Comparison of ENCODE assay signal across 8 cellular contexts in the genomic region with DNA sequence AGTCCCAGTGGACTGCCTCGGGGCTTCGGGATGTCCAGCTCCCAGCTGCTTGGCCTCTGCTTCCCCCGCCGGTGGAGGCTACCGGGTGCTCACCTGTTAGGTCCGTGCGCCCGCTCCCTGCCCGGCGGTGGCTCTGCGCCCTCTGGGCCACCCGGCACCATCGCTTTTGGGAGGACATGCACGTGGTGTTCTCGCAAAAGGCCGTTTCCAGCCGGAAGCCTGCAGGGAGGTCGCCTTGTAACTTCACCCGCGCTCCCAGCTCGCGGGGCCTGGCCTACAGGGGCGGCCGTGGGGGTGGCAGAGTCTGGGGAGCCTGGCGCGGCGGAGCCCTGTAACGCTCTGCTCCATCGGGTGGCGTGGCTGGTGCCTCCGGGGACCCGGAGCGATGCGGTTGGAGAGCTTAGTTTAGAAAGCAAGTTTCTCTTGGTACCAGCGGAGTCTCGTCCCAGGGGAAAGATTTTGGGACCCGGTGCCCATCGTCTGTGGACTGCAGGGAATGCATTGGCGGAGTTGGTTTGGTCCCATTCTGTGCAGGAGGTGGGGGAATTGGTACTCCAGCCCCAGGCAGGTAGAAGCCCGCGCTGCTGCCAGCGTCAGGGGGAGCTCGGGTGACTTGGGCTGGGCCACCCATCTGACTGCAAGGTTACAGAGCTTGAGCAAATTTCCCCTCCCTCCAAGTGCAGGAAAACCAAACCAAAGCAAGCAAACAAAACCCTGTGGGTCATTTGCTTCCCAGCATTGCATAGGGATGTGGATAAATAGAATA.
DNase-seq lines count a peak whose midpoint lies in the region; ATAC-seq, FAIRE-seq and TF ChIP-seq lines count a peak whose summit lies in the region.

No MANE protein-coding gene starts in this region.

- FAIRE-seq in GM19239 (lab: Jason Lieb, UNC): peak; percentile 51

- ATAC-seq in HG03439 (IDR thresholded peaks at IDR 0.05; ENCODE audit: unreplicated experiment): peak; percentile 40

- TF ChIP-seq CTCF in AG10803 (conservative IDR thresholded peaks at IDR 0.05; ENCODE audit: low read length): no peak

- peak overlapping the region; percentile 90 for H3K4me3 ChIP-seq in AG10803 (ENCODE audit: low read length)

- no peak for DNase-seq in AG10803 (ENCODE audit: low read depth)
- DNase-seq in GM19239 (ENCODE audit: insufficient read length, low spot score): peak; percentile 30
- peak; percentile 14 for DNase-seq in T follicular helper cell (ENCODE audit: low read depth)
- DNase-seq in astrocyte of the hippocampus (ENCODE audit: low read depth, low spot score): peak; percentile 50
- DNase-seq in iPS-NIHi7 (ENCODE audit: extremely low spot score): peak; percentile 48
- DNase-seq in stimulated activated CD4-positive, alpha-beta T cell treated with anti-CD3 and anti-CD28 coated beads, Interleukin-15, amount 100 ng/mL, for 24 hours: peak; percentile 62
- DNase-seq in cerebellar nuclear complex (lab: John Stamatoyannopoulos, UW): no peak

Comparison
In these comparisons a context has a peak if more than half of its experiments do, and no peak if none do; other contexts are left out.
1. DNase-seq: peak in GM19239 (single experiment), T follicular helper cell (single experiment), astrocyte of the hippocampus (single experiment), iPS-NIHi7 (single experiment) and stimulated activated CD4-positive, alpha-beta T cell treated with anti-CD3 and anti-CD28 coated beads, Interleukin-15, amount 100 ng/mL, for 24 hours (single experiment); none in AG10803 (single experiment) and cerebellar nuclear complex (0 of 2).